In genomic region chr7:151697942-151698341, GRCh38 we compare ENCODE assay signal across 24 cellular contexts.
A peak's percentile ranks its signal among the peaks of the same experiment; 100 is the strongest.
DNase-seq lines count a peak whose midpoint lies in the region; ATAC-seq, FAIRE-seq and TF ChIP-seq lines count a peak whose summit lies in the region.
"Had no signal": no experiment of that assay in that cellular context is flagged by ENCODE, and none has a peak within 500 bp of the region (broad histone marks: within the 10 kb centered on the region; RNA-seq: fewer than 3 reads in every experiment).

No MANE protein-coding gene starts in this region.

- no peaks in the 10 kb centered on the region for H3K36me3 Mint-ChIP-seq in HFFc6 (ENCODE audit: low read depth)
- H3K36me3 Mint-ChIP-seq in activated T-cell treated with anti-CD3 and anti-CD28 coated beads, Interleukin-2, amount 50 U/mL, for 24 hours (ENCODE audit: low read depth), result peaks cover 2% of the 10 kb centered on the region
- no peaks in the 10 kb centered on the region for H3K36me3 Mint-ChIP-seq in activated CD4-positive, alpha-beta T cell treated with anti-CD3 and anti-CD28 coated beads, Interleukin-2, amount 10 ng/mL, durations not matched to agents 24 days and 14 days (ENCODE audit: low read depth)

- peak overlapping the region; percentile 70; the same call in 2 of the 3 replicates for H3K4me2 ChIP-seq in A549
- H3K4me2 ChIP-seq in neuronal stem cell (ENCODE audit: insufficient read depth, low read length, poor library complexity, severe bottlenecking), result no peak overlapping the region

- H3K18ac ChIP-seq in neuronal stem cell (ENCODE audit: low read length), result peak overlapping the region; percentile 15

- H3K79me1 ChIP-seq in neuronal stem cell (ENCODE audit: low read depth, low read length), result no peaks in the 10 kb centered on the region

- WGBS in A549 (ENCODE audit: missing lambda C conversion rate), result 92% methylated on average over 5 of the region's 5 CpGs
- no CpG with 5 or more reads among the region's 5 CpGs for WGBS in neuronal stem cell (ENCODE audit: extremely low coverage in 2 of 2, insufficient read length in 2 of 2, insufficient replicate concordance in 1 of 2), 2 donors

- no peak overlapping the region for H3K4me3 Mint-ChIP-seq in HFFc6
- no peak overlapping the region for H3K4me3 Mint-ChIP-seq in activated T-cell treated with anti-CD3 and anti-CD28 coated beads, Interleukin-2, amount 50 U/mL, for 24 hours
- no peak overlapping the region for H3K4me3 Mint-ChIP-seq in activated CD4-positive, alpha-beta T cell treated with anti-CD3 and anti-CD28 coated beads, Interleukin-2, amount 10 ng/mL, durations not matched to agents 24 days and 14 days
- H3K4me3 Mint-ChIP-seq: CD8-positive, alpha-beta memory T cell had no signal

- intact Hi-C loops in activated CD4-positive, alpha-beta T cell treated with anti-CD3 and anti-CD28 coated beads, Interleukin-2, amount 10 ng/mL, durations not matched to agents 24 days and 14 days (cut with micrococcal nuclease), result no loop called here

- H3K4me1 ChIP-seq in A549 (peaks cover 66% of the 10 kb centered on the region), SJSA1 (replicated peaks) (peaks cover 66% of the 10 kb centered on the region), neuronal stem cell (ENCODE audit: control insufficient read depth in 2 of 2, insufficient read depth in 1 of 2, low read depth in 1 of 2, low read length in 2 of 2) (peaks cover 18 to 21% of the 10 kb centered on the region in 2 donors)

- H3K27me3 ChIP-seq in SJSA1 (replicated peaks), result no peaks in the 10 kb centered on the region
- no peaks in the 10 kb centered on the region for H3K27me3 ChIP-seq in neuronal stem cell (ENCODE audit: control insufficient read depth in 3 of 3, insufficient read depth in 3 of 3, low read depth in 1 of 3, low read length in 3 of 3)
- H3K27me3 ChIP-seq: MG63 had no signal

- no peak for DNase-seq in A549 (ENCODE audit: low read depth in 1 of 2, low spot score in 1 of 2)
- DNase-seq in HFFc6, result no peak
- DNase-seq in SJSA1 (ENCODE audit: low read depth in 1 of 2, low spot score in 2 of 2), result no peak
- DNase-seq in neuronal stem cell (ENCODE audit: low spot score), result no peak
- DNase-seq in activated T-cell treated with anti-CD3 and anti-CD28 coated beads, Interleukin-2, amount 50 U/mL, for 24 hours, result no peak
- DNase-seq in activated CD4-positive, alpha-beta T cell treated with anti-CD3 and anti-CD28 coated beads, Interleukin-2, amount 10 ng/mL, durations not matched to agents 24 days and 14 days, result no peak
- no peak for DNase-seq in pons (ENCODE audit: low spot score)
- DNase-seq: C1 segment of cervical spinal cord; CD8-positive, alpha-beta memory T cell; DMS79; H7; Kasumi-1; MG63; NCI-H1092; NCI-H1436 treated with DMSO at 0.1 percent for 48 hours; NCI-H2029 treated with DMSO at 0.1 percent for 48 hours; NCI-H2171 treated with DMSO at 0.1 percent for 48 hours; NCI-H748 treated with DMSO at 0.1 percent for 48 hours; NK-92 treated with Interleukin-12 subunit alpha and Interleukin-12 subunit beta, amount 100 ng/mL, for 24 hours; SIG-M5 had no signal

- no peak for TF ChIP-seq RAD21 in A549 (conservative IDR thresholded peaks at IDR 0.05 in 1 of 2, IDR thresholded peaks at IDR 0.05 in 1 of 2)

- CTCF ChIA-PET in A549 (lab: Yijun Ruan, JAX), result interaction anchor here (0.5 to 6.3 kb wide), 14 partner anchors 8 to 85 kb away, joined by 3 to 66 read pairs (median 6); no protein-coding TSS in a partner anchor

- peaks cover 49% of the 10 kb centered on the region for H3K4me1 Mint-ChIP-seq in HFFc6 (ENCODE audit: low read depth)
- H3K4me1 Mint-ChIP-seq in activated T-cell treated with anti-CD3 and anti-CD28 coated beads, Interleukin-2, amount 50 U/mL, for 24 hours (ENCODE audit: low read depth), result peaks cover 23% of the 10 kb centered on the region
- no peaks in the 10 kb centered on the region for H3K4me1 Mint-ChIP-seq in activated CD4-positive, alpha-beta T cell treated with anti-CD3 and anti-CD28 coated beads, Interleukin-2, amount 10 ng/mL, durations not matched to agents 24 days and 14 days

- H3K9me3 Mint-ChIP-seq in HFFc6, result no peaks in the 10 kb centered on the region
- no peaks in the 10 kb centered on the region for H3K9me3 Mint-ChIP-seq in activated T-cell treated with anti-CD3 and anti-CD28 coated beads, Interleukin-2, amount 50 U/mL, for 24 hours
- H3K9me3 Mint-ChIP-seq in activated CD4-positive, alpha-beta T cell treated with anti-CD3 and anti-CD28 coated beads, Interleukin-2, amount 10 ng/mL, durations not matched to agents 24 days and 14 days, result no peaks in the 10 kb centered on the region
- H3K9me3 Mint-ChIP-seq: CD8-positive, alpha-beta memory T cell; IgD-negative memory B cell had no signal

- H3K27ac Mint-ChIP-seq in HFFc6, result peak overlapping the region; percentile 37; the same call in 1 of the 2 replicates
- no peak overlapping the region for H3K27ac Mint-ChIP-seq in activated T-cell treated with anti-CD3 and anti-CD28 coated beads, Interleukin-2, amount 50 U/mL, for 24 hours
- no peak overlapping the region for H3K27ac Mint-ChIP-seq in activated CD4-positive, alpha-beta T cell treated with anti-CD3 and anti-CD28 coated beads, Interleukin-2, amount 10 ng/mL, durations not matched to agents 24 days and 14 days
- H3K27ac Mint-ChIP-seq: IgD-negative memory B cell had no signal

- no peak overlapping the region for H3K4ac ChIP-seq in neuronal stem cell (ENCODE audit: low read length)

- no peak overlapping the region for H2BK5ac ChIP-seq in neuronal stem cell (ENCODE audit: low read length)

- peak overlapping the region; percentile 13 for H2AK5ac ChIP-seq in neuronal stem cell (ENCODE audit: low read depth, low read length)

- H3K36me3 ChIP-seq in SJSA1, result peaks cover 5% of the 10 kb centered on the region; the same call in 1 of the 2 replicates
- H3K36me3 ChIP-seq in neuronal stem cell (replicated peaks in 1 of 2; ENCODE audit: control insufficient read depth in 2 of 2, insufficient read depth in 2 of 2, low read length in 2 of 2), result no peaks in the 10 kb centered on the region
- H3K36me3 ChIP-seq: MG63 had no signal

- H4K91ac ChIP-seq in neuronal stem cell (ENCODE audit: low read depth, low read length, poor library complexity), result no peak overlapping the region

- TF ChIP-seq POLR2A in A549 (IDR thresholded peaks at IDR 0.05; ENCODE audit: low read length), result no peak

- peaks cover 5% of the 10 kb centered on the region for H3K27me3 Mint-ChIP-seq in HFFc6 (ENCODE audit: insufficient read depth)
- no peaks in the 10 kb centered on the region for H3K27me3 Mint-ChIP-seq in activated T-cell treated with anti-CD3 and anti-CD28 coated beads, Interleukin-2, amount 50 U/mL, for 24 hours
- no peaks in the 10 kb centered on the region for H3K27me3 Mint-ChIP-seq in activated CD4-positive, alpha-beta T cell treated with anti-CD3 and anti-CD28 coated beads, Interleukin-2, amount 10 ng/mL, durations not matched to agents 24 days and 14 days
- H3K27me3 Mint-ChIP-seq: CD8-positive, alpha-beta memory T cell had no signal

- TF ChIP-seq EP300 in A549 (IDR thresholded peaks at IDR 0.05), result no peak

- ATAC-seq in A549, result no peak

- no peak for FAIRE-seq in A549 (lab: Jason Lieb, UNC)
- FAIRE-seq: GM12892, HTR-8/SVneo had no signal

- no peak overlapping the region for H3K9ac ChIP-seq in neuronal stem cell (ENCODE audit: low read depth, low read length, poor library complexity)

- H2BK12ac ChIP-seq in neuronal stem cell (ENCODE audit: low read length), result no peak overlapping the region

- H4K8ac ChIP-seq in neuronal stem cell (ENCODE audit: low read depth, low read length), result no peak overlapping the region

- POLR2A ChIA-PET in A549 (lab: Yijun Ruan, JAX), result no interaction called here

- H2BK15ac ChIP-seq in neuronal stem cell (ENCODE audit: low read length), result peak overlapping the region; percentile 11

- no peak overlapping the region for H3K14ac ChIP-seq in neuronal stem cell (ENCODE audit: low read length)

- TF ChIP-seq CTCF in A549 (IDR thresholded peaks at IDR 0.05) (no peak), HFFc6 (IDR thresholded peaks at IDR 0.05) (no peak)

- no peak overlapping the region for H2AFZ ChIP-seq in neuronal stem cell (ENCODE audit: low read length)

- no peak overlapping the region for H3K23ac ChIP-seq in neuronal stem cell (ENCODE audit: low read depth, low read length, poor library complexity)

- H3K4me3 ChIP-seq in A549 (no peak overlapping the region), SJSA1 (no peak overlapping the region), neuronal stem cell (ENCODE audit: low read length in 2 of 2) (no peak overlapping the region)
- H3K4me3 ChIP-seq: MG63 had no signal

- H3K9me3 ChIP-seq in A549 (no peaks in the 10 kb centered on the region), SJSA1 (replicated peaks) (no peaks in the 10 kb centered on the region), neuronal stem cell (replicated peaks in 1 of 2; ENCODE audit: control insufficient read depth in 2 of 2, insufficient read depth in 1 of 2, low read depth in 1 of 2, low read length in 2 of 2) (no peaks in the 10 kb centered on the region)
- H3K9me3 ChIP-seq: MG63 had no signal

- H3K27ac ChIP-seq in A549, result peak overlapping the region; percentile 83 to 89
- H3K27ac ChIP-seq in SJSA1, result peak overlapping the region; percentile 55
- no peak overlapping the region for H3K27ac ChIP-seq in neuronal stem cell (replicated peaks; ENCODE audit: low read length)
- H3K27ac ChIP-seq: HL-60 had no signal

- H2BK120ac ChIP-seq in neuronal stem cell (ENCODE audit: low read depth, low read length), result no peak overlapping the region

TF ChIP-seq in A549, 52 proteins besides CTCF, POLR2A, EP300 and RAD21 (continues in another document):
- TF ChIP-seq USF2 (IDR thresholded peaks at IDR 0.05) (no peak), RNF2 (IDR thresholded peaks at IDR 0.05; ENCODE audit: borderline replicate concordance, low read depth) (no peak), TFCP2L1 (CRISPR knock-in tag; IDR thresholded peaks at IDR 0.05) (no peak), FOSB (CRISPR knock-in tag; IDR thresholded peaks at IDR 0.05) (no peak), GATA3 (IDR thresholded peaks at IDR 0.05; ENCODE audit: borderline replicate concordance) (no peak), RFX5 (IDR thresholded peaks at IDR 0.05) (no peak), EHMT2 (IDR thresholded peaks at IDR 0.05; ENCODE audit: low read depth) (no peak)
- TF ChIP-seq, protein P1, sequence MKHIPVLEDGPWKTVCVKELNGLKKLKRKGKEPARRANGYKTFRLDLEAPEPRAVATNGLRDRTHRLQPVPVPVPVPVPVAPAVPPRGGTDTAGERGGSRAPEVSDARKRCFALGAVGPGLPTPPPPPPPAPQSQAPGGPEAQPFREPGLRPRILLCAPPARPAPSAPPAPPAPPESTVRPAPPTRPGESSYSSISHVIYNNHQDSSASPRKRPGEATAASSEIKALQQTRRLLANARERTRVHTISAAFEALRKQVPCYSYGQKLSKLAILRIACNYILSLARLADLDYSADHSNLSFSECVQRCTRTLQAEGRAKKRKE (CRISPR knock-in tag; IDR thresholded peaks at IDR 0.05; ENCODE audit: low read depth), result no peak
